ENCODE assay signal across 12 cellular contexts in genomic region chr16:3580271-3580670, GRCh38. TPM values are rescaled to one million over a fixed set of nuclear protein-coding genes. Genes with fewer than 3 reads are reported as not detected.
DNase-seq lines count a peak whose midpoint lies in the region; ATAC-seq and TF ChIP-seq lines count a peak whose summit lies in the region.
"Had no signal": no experiment of that assay in that cellular context is flagged by ENCODE, and none has a peak within 500 bp of the region (broad histone marks: within the 10 kb centered on the region; RNA-seq: fewer than 3 reads in every experiment).

No MANE protein-coding gene starts in this region.

- TF ChIP-seq CTCF in HL-60 (IDR thresholded peaks at IDR 0.05; ENCODE audit: insufficient read depth, low read length) = no peak
- no peak for TF ChIP-seq CTCF in hepatocyte (IDR thresholded peaks at IDR 0.05; ENCODE audit: poor library complexity)
- no peak for TF ChIP-seq CTCF in mammary epithelial cell (conservative IDR thresholded peaks at IDR 0.05 in 1 of 2, IDR thresholded peaks at IDR 0.05 in 1 of 2; ENCODE audit: extremely low read depth in 1 of 2, insufficient read depth in 1 of 2, low read depth in 1 of 2, low read length in 2 of 2)

- H4K20me1 ChIP-seq in BLaER1 (peaks cover 7% of the 10 kb centered on the region; the same call in 1 of the 2 replicates), hepatocyte (ENCODE audit: insufficient read depth, poor library complexity, severe bottlenecking) (no peaks in the 10 kb centered on the region), mammary epithelial cell (ENCODE audit: insufficient read depth, low read length) (no peaks in the 10 kb centered on the region)

- dilution Hi-C loops in mammary epithelial cell (cut with HindIII; ENCODE audit: low sequenced_read_pairs) = no loop called here

- no TSS peak for BruUV-seq in mammary epithelial cell (replicated peaks; lab: Mats Ljungman, UMichigan)

- in situ Hi-C loops in mammary epithelial cell (cut with MboI; ENCODE audit: low sequenced_read_pairs in 2 of 2) = no loop called here

- H3K9me3 Mint-ChIP-seq in T-cell = no peaks in the 10 kb centered on the region

- H3K4me2 ChIP-seq in BLaER1 = peak overlapping the region; percentile 98
- H3K4me2 ChIP-seq in hepatocyte = no peak overlapping the region
- H3K4me2 ChIP-seq in mammary epithelial cell (ENCODE audit: insufficient read depth, low read depth, low read length) = no peak overlapping the region

- DNase-seq in HL-60 (ENCODE audit: low read depth in 1 of 2, low spot score in 1 of 2) = peak; percentile 85 to 91
- no peak for DNase-seq in T-cell
- no peak for DNase-seq in hepatocyte (ENCODE audit: low spot score)
- no peak for DNase-seq in mammary epithelial cell
- DNase-seq in cortex of kidney (lab: John Stamatoyannopoulos, UW) = no peak
- no peak for DNase-seq in activated T-cell treated with anti-CD3 and anti-CD28 coated beads for 4 hours
- DNase-seq: activated effector memory CD4-positive, alpha-beta T cell treated with Interleukin-2 at 50 U/mL for 16 hours; NCI-H1417 treated with DMSO at 0.1 percent for 48 hours; testis had no signal

- H3K79me2 ChIP-seq in hepatocyte (no peaks in the 10 kb centered on the region), mammary epithelial cell (ENCODE audit: insufficient read depth, low read length) (no peaks in the 10 kb centered on the region)

- peak overlapping the region; percentile 87 for H3K27ac ChIP-seq in BLaER1
- H3K27ac ChIP-seq in HL-60 (replicated peaks) = peak overlapping the region; percentile 50
- H3K27ac ChIP-seq in hepatocyte = peak overlapping the region; percentile 85
- H3K27ac ChIP-seq in mammary epithelial cell (ENCODE audit: insufficient read depth, low read depth, low read length) = no peak overlapping the region
- H3K27ac ChIP-seq: testis had no signal

- H2AFZ ChIP-seq in hepatocyte = no peak overlapping the region
- H2AFZ ChIP-seq in mammary epithelial cell (ENCODE audit: low read depth, low read length) = no peak overlapping the region

- H3K36me3 Mint-ChIP-seq in T-cell = peaks cover 5% of the 10 kb centered on the region

- H3K4me1 ChIP-seq in BLaER1 (peaks cover 83% of the 10 kb centered on the region), hepatocyte (ENCODE audit: insufficient read depth) (peaks cover 19% of the 10 kb centered on the region), mammary epithelial cell (ENCODE audit: insufficient read depth, low read length) (no peaks in the 10 kb centered on the region)
- H3K4me1 ChIP-seq: testis had no signal

- peaks cover 27% of the 10 kb centered on the region for H3K36me3 ChIP-seq in BLaER1
- no peaks in the 10 kb centered on the region for H3K36me3 ChIP-seq in hepatocyte (replicated peaks; ENCODE audit: insufficient read depth, low read depth)
- peaks cover 2% of the 10 kb centered on the region for H3K36me3 ChIP-seq in mammary epithelial cell (ENCODE audit: insufficient read depth, low read length)

- no peaks in the 10 kb centered on the region for H3K27me3 ChIP-seq in BLaER1
- no peaks in the 10 kb centered on the region for H3K27me3 ChIP-seq in HL-60 (ENCODE audit: insufficient read depth, poor library complexity, severe bottlenecking)
- H3K27me3 ChIP-seq in hepatocyte = no peaks in the 10 kb centered on the region
- no peaks in the 10 kb centered on the region for H3K27me3 ChIP-seq in mammary epithelial cell (ENCODE audit: insufficient read depth, low read length)
- H3K27me3 ChIP-seq: testis had no signal

- H3K27ac Mint-ChIP-seq in T-cell = peak overlapping the region; percentile 89 to 97

- WGBS in hepatocyte (ENCODE audit: low lambda C conversion rate, missing lambda C conversion rate) = 73% methylated on average over 12 of the region's 12 CpGs
- 68% methylated on average over 11 of the region's 12 CpGs for WGBS in mammary epithelial cell (ENCODE audit: low coverage, missing lambda C conversion rate)

- H3K9me3 ChIP-seq in BLaER1 (no peaks in the 10 kb centered on the region), hepatocyte (ENCODE audit: low read depth) (no peaks in the 10 kb centered on the region), mammary epithelial cell (replicated peaks; ENCODE audit: insufficient read depth, low read length) (no peaks in the 10 kb centered on the region)
- H3K9me3 ChIP-seq: left lung, testis had no signal

- peak overlapping the region in 1 of 3 donors; percentile 100 for H3K4me3 Mint-ChIP-seq in T-cell

- POLR2A ChIA-PET in T-cell (lab: Charles Lee) = no interaction called here

- peak overlapping the region; percentile 65 for H3K9ac ChIP-seq in BLaER1
- H3K9ac ChIP-seq in mammary epithelial cell (ENCODE audit: insufficient read depth, low read length) = no peak overlapping the region

- CTCF ChIA-PET in T-cell (lab: Charles Lee) = no interaction called here
- CTCF ChIA-PET in mammary epithelial cell (lab: Charles Lee; ENCODE audit: low non-redundant PET) = no interaction called here

- no peaks in the 10 kb centered on the region for H3K27me3 Mint-ChIP-seq in T-cell

- peaks cover 32 to 47% (median 43%) of the 10 kb centered on the region in 3 donors for H3K4me1 Mint-ChIP-seq in T-cell

- no peak for ATAC-seq in T-cell (replicated peaks in 1 of 4)
- ATAC-seq in GM18873 (IDR thresholded peaks at IDR 0.05; ENCODE audit: low FRiP score, unreplicated experiment) = no peak
- ATAC-seq: left lung had no signal

- no peaks in the 10 kb centered on the region for H3K9me2 ChIP-seq in hepatocyte (replicated peaks; ENCODE audit: insufficient read depth)

- intact Hi-C loops in mammary epithelial cell (cut with micrococcal nuclease) = loop anchor here (10.0 kb wide), 1 partner anchor 45 kb away; no protein-coding TSS in a partner anchor

- H3K4me3 ChIP-seq in BLaER1 (peak overlapping the region; percentile 43), HL-60 (replicated peaks; ENCODE audit: insufficient read depth, low read length) (no peak overlapping the region), hepatocyte (no peak overlapping the region), mammary epithelial cell (replicated peaks in 1 of 3; ENCODE audit: insufficient read depth in 1 of 3, low read depth in 2 of 3, low read length in 3 of 3) (no peak overlapping the region)
- H3K4me3 ChIP-seq: left lung, testis had no signal

RNA-seq across cellular contexts. Expression of gene NLRC3, which starts 3.1 kb away (rescaled TPM):
- 100 to 1,000 TPM in 3 of 5 donors, 10 to 100 TPM in 2; 75.6 to 178 (median 160) TPM for total RNA-seq in T-cell
- 0.10 TPM in 1 of 2 replicates, not detected in the other for total RNA-seq in hepatocyte
- 0.15 and 0.17 TPM in 2 replicates for polyA plus RNA-seq in hepatocyte
- total RNA-seq in mammary epithelial cell = under 1 TPM; under 0.01 to 0.05 TPM
- polyA plus RNA-seq in mammary epithelial cell = not detected
- polyA minus RNA-seq in mammary epithelial cell = not detected

RNA-seq across cellular contexts. Expression of gene SLX4, which starts 31.1 kb away (rescaled TPM):
- total RNA-seq in T-cell = 1 to 10 TPM; 6.3 to 9.4 (median 8.5) TPM
- total RNA-seq in hepatocyte = 3.5 and 4.6 TPM in 2 replicates
- 1.9 and 3.4 TPM in 2 replicates for polyA plus RNA-seq in hepatocyte
- 1 to 10 TPM; 6.2 to 8.7 TPM for total RNA-seq in mammary epithelial cell
- 1.2 TPM for polyA plus RNA-seq in mammary epithelial cell
- 4.3 TPM for polyA minus RNA-seq in mammary epithelial cell

Comparison
In these comparisons a context has a peak if more than half of its experiments do, and no peak if none do; other contexts are left out.
1. DNase-seq: peak in HL-60 (2 of 2); none in T-cell (0 of 34), hepatocyte (single experiment), mammary epithelial cell (single experiment), cortex of kidney (single experiment) and activated T-cell treated with anti-CD3 and anti-CD28 coated beads for 4 hours (single experiment).
2. RNA of gene NLRC3, which starts 3.1 kb away (total RNA-seq): 75.6 to 178 TPM in T-cell; 0.10 TPM in hepatocyte and under 0.01 to 0.05 TPM in mammary epithelial cell; every median in the first group is over 10 times any median in the second.